In the genomic region with DNA sequence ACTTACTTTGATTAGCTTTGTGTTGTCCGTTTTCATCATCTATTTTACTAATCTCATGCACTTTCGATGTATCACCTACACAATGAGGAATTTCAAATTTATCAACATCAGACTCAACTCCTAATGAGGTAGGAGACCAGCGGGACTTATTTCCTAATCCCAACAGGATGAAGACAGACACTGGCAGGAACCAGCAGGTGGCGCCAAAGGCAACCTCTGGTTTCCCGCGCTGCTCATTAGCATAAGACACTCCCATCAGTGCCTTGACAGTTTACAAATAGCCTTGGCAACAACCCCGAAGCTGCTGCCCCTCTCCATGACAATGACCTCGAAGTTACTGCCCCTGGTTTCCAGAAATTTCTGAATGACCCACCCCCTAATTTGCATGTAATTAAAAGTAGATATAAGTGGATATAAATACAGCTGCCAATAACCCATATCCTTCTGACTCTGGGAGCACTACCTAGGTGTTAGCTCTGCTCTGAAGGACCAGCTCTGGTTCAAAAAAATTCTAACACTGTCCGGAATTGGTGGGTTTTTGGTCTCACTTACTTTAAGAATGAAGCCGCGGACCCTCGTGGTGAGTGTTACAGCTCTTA, we compare ENCODE assay signal across 8 cellular contexts.
DNase-seq lines count a peak whose midpoint lies in the region; ATAC-seq, FAIRE-seq and TF ChIP-seq lines count a peak whose summit lies in the region.
"Had no signal": no experiment of that assay in that cellular context is flagged by ENCODE, and none has a peak within 500 bp of the region (broad histone marks: within the 10 kb centered on the region; RNA-seq: fewer than 3 reads in every experiment).

No MANE protein-coding gene starts in this region.

- RAD21 ChIA-PET in GM12878 (lab: Charles Lee; ENCODE audit: unreplicated experiment) = no interaction called here

- H3K79me2 ChIP-seq in GM12878 (ENCODE audit: control insufficient read depth, insufficient read depth, low read length) = no peaks in the 10 kb centered on the region

- no peak overlapping the region for H3K4me3 ChIP-seq in GM12878
- H3K4me3 ChIP-seq in lung = no peak overlapping the region
- H3K4me3 ChIP-seq: skin epidermis had no signal

- no peak for TF ChIP-seq POLR2A in GM12878 (IDR thresholded peaks at IDR 0.05; ENCODE audit: low read depth, low read length)

- CTCF ChIA-PET in GM12878 (lab: Yijun Ruan, JAX) = interaction anchor here (0.6 to 1.4 kb wide), 3 partner anchors 19 to 722 kb away, joined by 3 to 4 read pairs (median 4); no protein-coding TSS in a partner anchor

- no peaks in the 10 kb centered on the region for H3K27me3 ChIP-seq in GM12878 (replicated peaks in 1 of 2; ENCODE audit: control insufficient read depth in 2 of 2, insufficient read depth in 2 of 2, low read length in 1 of 2)
- no peaks in the 10 kb centered on the region for H3K27me3 ChIP-seq in lung (ENCODE audit: control insufficient read depth, insufficient read depth)

- POLR2A ChIA-PET in GM12878 (lab: Charles Lee) = no interaction called here

- no peak overlapping the region for H2AFZ ChIP-seq in GM12878 (ENCODE audit: control insufficient read depth, low read depth, low read length)

- H3K4me2 ChIP-seq in GM12878 (ENCODE audit: control insufficient read depth, insufficient read depth) = no peak overlapping the region

- DNase-seq in GM13976 (ENCODE audit: low spot score) (no peak), NCI-H69 (lab: John Stamatoyannopoulos, UW) (peak; percentile 54), GM12878 (ENCODE audit: low read depth, low spot score) (no peak), lung (ENCODE audit: low spot score) (peak; percentile 34), kidney glomerular epithelial cell (lab: John Stamatoyannopoulos, UW) (no peak)

- H3K9ac ChIP-seq in GM12878 (ENCODE audit: control insufficient read depth, insufficient read depth, low read length) = no peak overlapping the region

- no peaks in the 10 kb centered on the region for H4K20me1 ChIP-seq in GM12878 (ENCODE audit: control insufficient read depth, insufficient read depth)

- ATAC-seq in GM12878 (peak; percentile 20; the same call in 1 of the 3 replicates), lung (ENCODE audit: insufficient read depth, low FRiP score) (no peak), GM19328 (IDR thresholded peaks at IDR 0.05; ENCODE audit: unreplicated experiment) (no peak), HG03342 (IDR thresholded peaks at IDR 0.05; ENCODE audit: unreplicated experiment) (no peak)

- SMC1A ChIA-PET in GM12878 (lab: Charles Lee; ENCODE audit: uncharacterized antibody, unreplicated experiment) = interaction anchor here (0.7 to 1.4 kb wide), 3 partner anchors 11 to 1226 kb away, joined by 3 to 4 read pairs (median 3); no protein-coding TSS in a partner anchor

- TF ChIP-seq RAD21 in GM12878 (IDR thresholded peaks at IDR 0.05; ENCODE audit: insufficient read depth, low read depth, low read length) = peak; percentile 30; the same call in 1 of the 2 replicates

- WGBS in GM12878 (ENCODE audit: insufficient coverage, insufficient replicate concordance, low lambda C conversion rate, missing lambda C conversion rate) = 73% methylated on average over 12 of the region's 12 CpGs
- WGBS in lung, 2 donors = 89 to 93% methylated on average over 12 of the region's 12 CpGs

- TF ChIP-seq CTCF in GM13976 (IDR thresholded peaks at IDR 0.05; ENCODE audit: borderline replicate concordance, control extremely low read depth, extremely low read depth, insufficient read depth, missing control alignments) = peak; percentile 38
- TF ChIP-seq CTCF in GM12878 (IDR thresholded peaks at IDR 0.05 in 2 of 3, conservative IDR thresholded peaks at IDR 0.05 in 1 of 3; ENCODE audit: control insufficient read depth in 2 of 3, extremely low read depth in 1 of 3, insufficient read depth in 1 of 3, low read depth in 3 of 3, low read length in 3 of 3) = peak; percentile 28 to 31 (median 28); a peak in 3 of 6 replicates
- no peak for TF ChIP-seq CTCF in lung (IDR thresholded peaks at IDR 0.05; ENCODE audit: control extremely low read depth, extremely low read depth)

- H3K36me3 ChIP-seq in GM12878 (ENCODE audit: control insufficient read depth in 2 of 2, insufficient read depth in 2 of 2, low read length in 1 of 2) (no peaks in the 10 kb centered on the region), lung (ENCODE audit: control insufficient read depth in 2 of 2, insufficient read depth in 2 of 2, low read length in 2 of 2) (no peaks in the 10 kb centered on the region)

- TF ChIP-seq EP300 in GM12878 (IDR thresholded peaks at IDR 0.05; ENCODE audit: borderline replicate concordance in 1 of 2, control insufficient read depth in 1 of 2, low read depth in 2 of 2, low read length in 2 of 2) = no peak

- H3K9me3 ChIP-seq in GM12878 (replicated peaks; ENCODE audit: control insufficient read depth, insufficient read depth, low read length) (no peaks in the 10 kb centered on the region), lung (ENCODE audit: control insufficient read depth in 2 of 2, insufficient read depth in 1 of 2, low read length in 1 of 2) (no peaks in the 10 kb centered on the region)

- no peak for FAIRE-seq in GM12878 (lab: Jason Lieb, UNC)

- H3K4me1 ChIP-seq in GM12878 (ENCODE audit: control insufficient read depth, insufficient read depth, low read length) = no peaks in the 10 kb centered on the region
- H3K4me1 ChIP-seq in lung (ENCODE audit: control insufficient read depth in 2 of 2, insufficient read depth in 2 of 2, low read length in 2 of 2) = no peaks in the 10 kb centered on the region

- no TSS peak for BruUV-seq in GM12878 (replicated peaks; lab: Mats Ljungman, UMichigan)

- in situ Hi-C loops in GM13976 (cut with MboI; ENCODE audit: low sequenced_read_pairs, unreplicated experiment) (no loop called here), GM12878 (cut with MboI) (no loop called here)

- intact Hi-C loops in GM12878 (cut with micrococcal nuclease; ENCODE audit: unreplicated experiment) = loop anchor here (10.0 kb wide), 1 partner anchor 809 kb away; no protein-coding TSS in a partner anchor

- H3K27ac ChIP-seq in GM12878 (ENCODE audit: control insufficient read depth, insufficient read depth) = no peak overlapping the region
- H3K27ac ChIP-seq in lung (ENCODE audit: low read depth in 1 of 2, low read length in 1 of 2) = no peak overlapping the region
- H3K27ac ChIP-seq: skin epidermis had no signal

TF ChIP-seq in GM12878, 131 proteins besides CTCF, POLR2A, EP300 and RAD21:
- TF ChIP-seq SMAD5 (IDR thresholded peaks at IDR 0.05; ENCODE audit: low read depth) = no peak
- peak; percentile 37; the same call in 1 of the 3 replicates for TF ChIP-seq POU2F2 (IDR thresholded peaks at IDR 0.05; ENCODE audit: borderline replicate concordance, low read depth, low read length)
- TF ChIP-seq, protein P1, sequence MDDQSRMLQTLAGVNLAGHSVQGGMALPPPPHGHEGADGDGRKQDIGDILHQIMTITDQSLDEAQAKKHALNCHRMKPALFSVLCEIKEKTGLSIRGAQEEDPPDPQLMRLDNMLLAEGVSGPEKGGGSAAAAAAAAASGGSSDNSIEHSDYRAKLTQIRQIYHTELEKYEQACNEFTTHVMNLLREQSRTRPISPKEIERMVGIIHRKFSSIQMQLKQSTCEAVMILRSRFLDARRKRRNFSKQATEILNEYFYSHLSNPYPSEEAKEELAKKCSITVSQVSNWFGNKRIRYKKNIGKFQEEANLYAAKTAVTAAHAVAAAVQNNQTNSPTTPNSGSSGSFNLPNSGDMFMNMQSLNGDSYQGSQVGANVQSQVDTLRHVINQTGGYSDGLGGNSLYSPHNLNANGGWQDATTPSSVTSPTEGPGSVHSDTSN (IDR thresholded peaks at IDR 0.05; ENCODE audit: insufficient replicate concordance, low read depth, low read length) = peak; percentile 38
TF ChIP-seq in GM12878: peak in this region for 2.

Comparison
In these comparisons a context has a peak if more than half of its experiments do, and no peak if none do; other contexts are left out.
1. DNase-seq: peak in NCI-H69 (single experiment) and lung (single experiment); none in GM13976 (single experiment), GM12878 (single experiment) and kidney glomerular epithelial cell (single experiment).